1 cellular context compared by ENCODE assay signal in genomic region chr3:121975702-121976302, GRCh38.
TF ChIP-seq lines count a peak whose summit lies in the region.

No MANE protein-coding gene starts in this region.

TF ChIP-seq in GM12878, 131 proteins besides CTCF, POLR2A, EP300 and RAD21 (continued from another document):
- TF ChIP-seq PKNOX1 (IDR thresholded peaks at IDR 0.05) (0 out of 2 replicates have a peak, but pooled peaks have one; percentile 31), DPF2 (IDR thresholded peaks at IDR 0.05) (no peak), SIN3A (IDR thresholded peaks at IDR 0.05; ENCODE audit: low read depth, low read length) (no peak), PAX8 (IDR thresholded peaks at IDR 0.05) (no peak)
